23 cellular contexts compared by ENCODE assay signal in genomic region chr9:113179839-113180238, GRCh38. TPM values are rescaled to one million over a fixed set of nuclear protein-coding genes. Genes with fewer than 3 reads are reported as not detected.
DNase-seq lines count a peak whose midpoint lies in the region; ATAC-seq, FAIRE-seq and TF ChIP-seq lines count a peak whose summit lies in the region.
"Had no signal": no experiment of that assay in that cellular context is flagged by ENCODE, and none has a peak within 500 bp of the region (broad histone marks: within the 10 kb centered on the region; RNA-seq: fewer than 3 reads in every experiment).

No MANE protein-coding gene starts in this region.

- ATAC-seq in GM19324 (IDR thresholded peaks at IDR 0.05; ENCODE audit: low FRiP score, unreplicated experiment) (peak; percentile 49), HG03045 (IDR thresholded peaks at IDR 0.05; ENCODE audit: unreplicated experiment) (peak; percentile 71), heart right ventricle (peak in 6 of 8 donors; percentile 48 to 94 (median 72))
- ATAC-seq in activated T-helper 17 cell treated with anti-CD3 and anti-CD28 coated beads, Interleukin-2, amount 50 U/mL, for 72 hours (replicated peaks) = no peak
- ATAC-seq: K562 had no signal

- no peak overlapping the region for H3K4me3 ChIP-seq in heart right ventricle
- no peak overlapping the region for H3K4me3 ChIP-seq in prostate gland
- H3K4me3 ChIP-seq: BLaER1, K562, PC-9 had no signal

- intact Hi-C loops in heart right ventricle (cut with DNase I) = no loop called here
- intact Hi-C loops in prostate gland (cut with DNase I) = no loop called here

- H3K27me3 Mint-ChIP-seq in activated T-helper 17 cell treated with anti-CD3 and anti-CD28 coated beads, Interleukin-2, amount 50 U/mL, for 72 hours = no peaks in the 10 kb centered on the region
- H3K27me3 Mint-ChIP-seq: CD8-positive, alpha-beta memory T cell had no signal

- peaks cover 2 to 100% (median 72%) of the 10 kb centered on the region in 9 donors for H3K36me3 ChIP-seq in heart right ventricle
- H3K36me3 ChIP-seq in prostate gland = peaks cover 4 to 8% of the 10 kb centered on the region in 2 donors

- TF ChIP-seq POLR2A in GM12891 (IDR thresholded peaks at IDR 0.05; ENCODE audit: low read depth, low read length) (no peak), prostate gland (IDR thresholded peaks at IDR 0.05) (no peak)

- no peak overlapping the region for H3K4me3 Mint-ChIP-seq in activated T-helper 17 cell treated with anti-CD3 and anti-CD28 coated beads, Interleukin-2, amount 50 U/mL, for 72 hours
- H3K4me3 Mint-ChIP-seq: CD8-positive, alpha-beta memory T cell had no signal

- H3K36me3 Mint-ChIP-seq in activated T-helper 17 cell treated with anti-CD3 and anti-CD28 coated beads, Interleukin-2, amount 50 U/mL, for 72 hours (ENCODE audit: low read depth) = peaks cover 98% of the 10 kb centered on the region

- no peak for DNase-seq in GM12891 (ENCODE audit: insufficient read length, low spot score)
- DNase-seq in heart right ventricle = no peak
- DNase-seq in cerebellar nuclear complex (lab: John Stamatoyannopoulos, UW) = no peak
- no peak for DNase-seq in prostate gland (ENCODE audit: low spot score)
- no peak for DNase-seq in stimulated activated naive CD4-positive, alpha-beta T cell treated with Interleukin-2 at 50 U/mL for 16 hours (lab: John Stamatoyannopoulos, UW)
- DNase-seq: CD8-positive, alpha-beta memory T cell; DMS79; GOT3; MV-4-11; NCI-H1417; NCI-H1930; NCI-H2171; NCI-H510A; NCI-H774; PC-9; SW 1271 had no signal

- WGBS in heart right ventricle, 2 donors = 50 to 67% methylated on average over 1 of the region's 1 CpG
- WGBS in prostate gland = 82% methylated on average over 1 of the region's 1 CpG

- no peak overlapping the region for H3K27ac Mint-ChIP-seq in activated T-helper 17 cell treated with anti-CD3 and anti-CD28 coated beads, Interleukin-2, amount 50 U/mL, for 72 hours

- H3K9me3 ChIP-seq in heart right ventricle = no peaks in the 10 kb centered on the region
- H3K9me3 ChIP-seq in prostate gland = no peaks in the 10 kb centered on the region
- H3K9me3 ChIP-seq: BLaER1 had no signal

- peak; percentile 9 for FAIRE-seq in GM12891 (lab: Jason Lieb, UNC)
- FAIRE-seq: A204.1, D721Med, K562 had no signal

- H3K27me3 ChIP-seq in heart right ventricle (no peaks in the 10 kb centered on the region), prostate gland (replicated peaks; ENCODE audit: insufficient read depth) (no peaks in the 10 kb centered on the region)
- H3K27me3 ChIP-seq: BLaER1 had no signal

- no peaks in the 10 kb centered on the region for H3K4me1 Mint-ChIP-seq in activated T-helper 17 cell treated with anti-CD3 and anti-CD28 coated beads, Interleukin-2, amount 50 U/mL, for 72 hours

- H3K27ac ChIP-seq in heart right ventricle (peak overlapping the region in 9 of 10 donors; percentile 36 to 73 (median 56)), prostate gland (no peak overlapping the region)
- H3K27ac ChIP-seq: BLaER1, PC-9 had no signal

- TF ChIP-seq CTCF in heart right ventricle (IDR thresholded peaks at IDR 0.05) (no peak), prostate gland (IDR thresholded peaks at IDR 0.05) (no peak)

- H3K4me1 ChIP-seq in heart right ventricle = peaks cover 0 to 17% (median 0%) of the 10 kb centered on the region in 9 donors
- H3K4me1 ChIP-seq in prostate gland (replicated peaks) = no peaks in the 10 kb centered on the region
- H3K4me1 ChIP-seq: BLaER1 had no signal

- no peaks in the 10 kb centered on the region for H3K9me3 Mint-ChIP-seq in activated T-helper 17 cell treated with anti-CD3 and anti-CD28 coated beads, Interleukin-2, amount 50 U/mL, for 72 hours
- H3K9me3 Mint-ChIP-seq: CD8-positive, alpha-beta memory T cell had no signal

TF ChIP-seq in GM12891, 5 proteins besides CTCF, POLR2A, EP300 and RAD21:
- TF ChIP-seq SPI1 (IDR thresholded peaks at IDR 0.05; ENCODE audit: low read depth, low read length) = no peak
- TF ChIP-seq TAF1 (IDR thresholded peaks at IDR 0.05; ENCODE audit: low read depth, low read length) = no peak
- no peak for TF ChIP-seq PAX5 (IDR thresholded peaks at IDR 0.05; ENCODE audit: insufficient read depth, low read length, severe bottlenecking)
- TF ChIP-seq POLR2AphosphoS5 (IDR thresholded peaks at IDR 0.05; ENCODE audit: low read depth, low read length) = no peak
- no peak for TF ChIP-seq POU2F2 (IDR thresholded peaks at IDR 0.05; ENCODE audit: low read depth, low read length)

RNA-seq across cellular contexts. Expression of gene SLC31A2, which starts 29.0 kb away (rescaled TPM):
- 0.94 TPM for polyA plus RNA-seq in GM12891 (2012; ENCODE audit: low read depth, missing spikeins)
- 10 to 100 TPM in 5 of 10 donors, 1 to 10 TPM in 5; 6.8 to 19.3 (median 10.2) TPM for total RNA-seq in heart right ventricle
- polyA plus RNA-seq in heart right ventricle = 10 to 100 TPM in 1 of 2 donors, 1 to 10 TPM in 1; 9.1 to 10.3 TPM
- total RNA-seq in prostate gland = 10 to 100 TPM in 1 of 2 donors, 1 to 10 TPM in 1; 8.8 to 34.3 TPM
- 10 to 100 TPM in 1 of 2 donors, 1 to 10 TPM in 1; 4.7 to 10.9 TPM for total RNA-seq in activated T-helper 17 cell treated with anti-CD3 and anti-CD28 coated beads, Interleukin-2, amount 50 U/mL, for 72 hours

RNA-seq across cellular contexts. Expression of gene FKBP15, which starts 41.2 kb away (rescaled TPM):
- 22.1 TPM for polyA plus RNA-seq in GM12891 (2012; ENCODE audit: low read depth, missing spikeins)
- total RNA-seq in heart right ventricle (10 to 100 TPM; 16.3 to 27.9 (median 20.1) TPM), prostate gland (10 to 100 TPM; 22.5 to 25.7 TPM)
- 10 to 100 TPM; 10.7 to 12.4 TPM for polyA plus RNA-seq in heart right ventricle
- 10 to 100 TPM; 41.2 to 41.5 TPM for total RNA-seq in activated T-helper 17 cell treated with anti-CD3 and anti-CD28 coated beads, Interleukin-2, amount 50 U/mL, for 72 hours

RNA-seq across cellular contexts. Expression of gene SLC31A1, which starts 41.5 kb away (rescaled TPM):
- polyA plus RNA-seq in GM12891 (2012; ENCODE audit: low read depth, missing spikeins) = 7.8 TPM
- 10 to 100 TPM in 7 of 10 donors, 1 to 10 TPM in 3; 9.3 to 18.4 (median 10.9) TPM for total RNA-seq in heart right ventricle
- 10 to 100 TPM in 1 of 2 donors, 1 to 10 TPM in 1; 3.6 to 13.0 TPM for polyA plus RNA-seq in heart right ventricle
- total RNA-seq in prostate gland = 10 to 100 TPM; 22.8 to 68.5 TPM
- 10 to 100 TPM; 13.1 to 17.3 TPM for total RNA-seq in activated T-helper 17 cell treated with anti-CD3 and anti-CD28 coated beads, Interleukin-2, amount 50 U/mL, for 72 hours

Comparison
In these comparisons a context has a peak if more than half of its experiments do, and no peak if none do; other contexts are left out.
1. H3K27ac ChIP-seq: peak in heart right ventricle (9 of 10); none in prostate gland (0 of 2).